Comparison of ENCODE assay signal across 16 cellular contexts in genomic region chr6:143064996-143065683, GRCh38. TPM values are rescaled to one million over a fixed set of nuclear protein-coding genes. Genes with fewer than 3 reads are reported as not detected.
DNase-seq lines count a peak whose midpoint lies in the region; ATAC-seq and TF ChIP-seq lines count a peak whose summit lies in the region.
"Had no signal": no experiment of that assay in that cellular context is flagged by ENCODE, and none has a peak within 500 bp of the region (broad histone marks: within the 10 kb centered on the region; RNA-seq: fewer than 3 reads in every experiment).

No MANE protein-coding gene starts in this region.

- no peaks in the 10 kb centered on the region for H3K9me2 ChIP-seq in PC-3 (replicated peaks; ENCODE audit: low read length)

- no peak overlapping the region for H2AFZ ChIP-seq in PC-3 (ENCODE audit: low read length)

- TF ChIP-seq POLR2A in breast epithelium (IDR thresholded peaks at IDR 0.05) = no peak

- no peak overlapping the region for H3K4me2 ChIP-seq in PC-3 (ENCODE audit: low read length)

- H3K4me3 Mint-ChIP-seq in MCF 10A (ENCODE audit: unreplicated experiment) = no peak overlapping the region
- no peak overlapping the region for H3K4me3 Mint-ChIP-seq in T-cell
- H3K4me3 Mint-ChIP-seq in activated T-helper 1 cell treated with anti-CD3 and anti-CD28 coated beads, Interleukin-12 subunit alpha, Interleukin-12 subunit beta, Interleukin-2, Interleukin-4 antibody, amounts not matched to agents 30 ng/mL and 10 ng/mL and 1 ng/mL, durations not matched to agents 14 hours and 24 hours and 36 hours = no peak overlapping the region
- H3K4me3 Mint-ChIP-seq: activated T-cell treated with anti-CD3 and anti-CD28 coated beads, Interleukin-2, amount 50 U/mL, for 72 hours; IgD-negative memory B cell had no signal

- H3K27ac Mint-ChIP-seq in MCF 10A (ENCODE audit: low read depth, unreplicated experiment) (peak overlapping the region; percentile 87), T-cell (no peak overlapping the region)
- no peak overlapping the region for H3K27ac Mint-ChIP-seq in activated T-helper 1 cell treated with anti-CD3 and anti-CD28 coated beads, Interleukin-12 subunit alpha, Interleukin-12 subunit beta, Interleukin-2, Interleukin-4 antibody, amounts not matched to agents 30 ng/mL and 10 ng/mL and 1 ng/mL, durations not matched to agents 14 hours and 24 hours and 36 hours
- H3K27ac Mint-ChIP-seq: activated T-cell treated with anti-CD3 and anti-CD28 coated beads, Interleukin-2, amount 50 U/mL, for 72 hours; IgD-negative memory B cell had no signal

- H3K27ac ChIP-seq in breast epithelium (no peak overlapping the region), PC-3 (ENCODE audit: low read length) (no peak overlapping the region)
- H3K27ac ChIP-seq: dorsolateral prefrontal cortex, neutrophil had no signal

- H3K9me3 ChIP-seq in breast epithelium (no peaks in the 10 kb centered on the region), PC-3 (ENCODE audit: low read length) (no peaks in the 10 kb centered on the region)
- H3K9me3 ChIP-seq: neutrophil had no signal

- no peaks in the 10 kb centered on the region for H4K20me1 ChIP-seq in PC-3 (ENCODE audit: low read length)

- H3K36me3 ChIP-seq in breast epithelium (no peaks in the 10 kb centered on the region), PC-3 (ENCODE audit: low read depth, low read length) (no peaks in the 10 kb centered on the region)
- H3K36me3 ChIP-seq: neutrophil had no signal

- H3K36me3 Mint-ChIP-seq in MCF 10A (ENCODE audit: insufficient read depth, unreplicated experiment) = no peaks in the 10 kb centered on the region
- H3K36me3 Mint-ChIP-seq in T-cell = no peaks in the 10 kb centered on the region
- no peaks in the 10 kb centered on the region for H3K36me3 Mint-ChIP-seq in activated T-helper 1 cell treated with anti-CD3 and anti-CD28 coated beads, Interleukin-12 subunit alpha, Interleukin-12 subunit beta, Interleukin-2, Interleukin-4 antibody, amounts not matched to agents 30 ng/mL and 10 ng/mL and 1 ng/mL, durations not matched to agents 14 hours and 24 hours and 36 hours (ENCODE audit: low read depth)
- H3K36me3 Mint-ChIP-seq: IgD-negative memory B cell had no signal

- POLR2A ChIA-PET in MCF 10A (lab: Yijun Ruan, JAX) = interaction anchor here (0.6 to 9.2 kb wide), 6 partner anchors 80 to 332 kb away, joined by 3 to 132 read pairs (median 4); no protein-coding TSS in a partner anchor
- POLR2A ChIA-PET in PC-3 (lab: Charles Lee; ENCODE audit: unreplicated experiment) = no interaction called here
- POLR2A ChIA-PET in T-cell (lab: Charles Lee) = interaction anchor here in 1 of 2 donors (0.6 kb wide), 1 partner anchor 220 kb away, joined by 4 read pairs; no protein-coding TSS in a partner anchor

- peaks cover 8% of the 10 kb centered on the region for H3K9me3 Mint-ChIP-seq in MCF 10A (ENCODE audit: unreplicated experiment)
- no peaks in the 10 kb centered on the region for H3K9me3 Mint-ChIP-seq in T-cell
- H3K9me3 Mint-ChIP-seq in activated T-helper 1 cell treated with anti-CD3 and anti-CD28 coated beads, Interleukin-12 subunit alpha, Interleukin-12 subunit beta, Interleukin-2, Interleukin-4 antibody, amounts not matched to agents 30 ng/mL and 10 ng/mL and 1 ng/mL, durations not matched to agents 14 hours and 24 hours and 36 hours = no peaks in the 10 kb centered on the region
- H3K9me3 Mint-ChIP-seq: activated T-cell treated with anti-CD3 and anti-CD28 coated beads, Interleukin-2, amount 50 U/mL, for 72 hours; IgD-negative memory B cell had no signal

- H3K9ac ChIP-seq in PC-3 (ENCODE audit: low read length) = no peak overlapping the region

- H3K4me3 ChIP-seq in breast epithelium (no peak overlapping the region), PC-3 (ENCODE audit: low read length) (no peak overlapping the region), epithelial cell of esophagus (ENCODE audit: low read length) (no peak overlapping the region)
- H3K4me3 ChIP-seq: dorsolateral prefrontal cortex had no signal

- no peak for ATAC-seq in PC-3
- ATAC-seq in T-cell (replicated peaks in 1 of 4) = no peak
- no peak for ATAC-seq in GM21717 (IDR thresholded peaks at IDR 0.05; ENCODE audit: unreplicated experiment)
- ATAC-seq: activated T-cell treated with anti-CD3 and anti-CD28 coated beads, Interleukin-2, amount 50 U/mL, for 72 hours had no signal

- peaks cover 27% of the 10 kb centered on the region for H3K79me2 ChIP-seq in PC-3 (ENCODE audit: low read length)

- DNase-seq in MCF 10A (ENCODE audit: unreplicated experiment) (peak; percentile 31), breast epithelium (ENCODE audit: low spot score in 2 of 2) (no peak), PC-3 (peak; percentile 14), epithelial cell of esophagus (ENCODE audit: low read depth) (peak; percentile 42), T-cell (no peak), cortex of kidney (lab: John Stamatoyannopoulos, UW) (no peak)
- no peak for DNase-seq in activated T-helper 1 cell treated with anti-CD3 and anti-CD28 coated beads, Interleukin-12 subunit alpha, Interleukin-12 subunit beta, Interleukin-2, Interleukin-4 antibody, amounts not matched to agents 30 ng/mL and 10 ng/mL and 1 ng/mL, durations not matched to agents 14 hours and 24 hours and 36 hours (ENCODE audit: low spot score)
- DNase-seq: activated CD4-positive, alpha-beta T cell treated with anti-CD3 and anti-CD28 coated beads, Interleukin-2, amount 50 U/mL, for 1 hour; activated T-cell treated with anti-CD3 and anti-CD28 coated beads, Interleukin-2, amount 50 U/mL, for 72 hours; dorsolateral prefrontal cortex; NCI-H2081; stimulated activated CD4-positive, alpha-beta T cell treated with anti-CD3 and anti-CD28 coated beads, Interleukin-12 subunit alpha, Interleukin-12 subunit beta, amount 100 ng/mL, for 4 hours; substantia nigra had no signal

- H3K4me1 ChIP-seq in breast epithelium (peaks cover 0 to 6% of the 10 kb centered on the region in 2 donors), PC-3 (ENCODE audit: insufficient read depth, low read length) (peaks cover 12% of the 10 kb centered on the region)

- peaks cover 31% of the 10 kb centered on the region for H3K4me1 Mint-ChIP-seq in MCF 10A (ENCODE audit: insufficient read depth, unreplicated experiment)
- H3K4me1 Mint-ChIP-seq in T-cell = peaks cover 15 to 19% (median 16%) of the 10 kb centered on the region in 3 donors
- peaks cover 13% of the 10 kb centered on the region for H3K4me1 Mint-ChIP-seq in activated T-helper 1 cell treated with anti-CD3 and anti-CD28 coated beads, Interleukin-12 subunit alpha, Interleukin-12 subunit beta, Interleukin-2, Interleukin-4 antibody, amounts not matched to agents 30 ng/mL and 10 ng/mL and 1 ng/mL, durations not matched to agents 14 hours and 24 hours and 36 hours (ENCODE audit: low read depth)

- H3K27me3 Mint-ChIP-seq in MCF 10A (ENCODE audit: insufficient read depth, unreplicated experiment) (no peaks in the 10 kb centered on the region), T-cell (no peaks in the 10 kb centered on the region)
- no peaks in the 10 kb centered on the region for H3K27me3 Mint-ChIP-seq in activated T-helper 1 cell treated with anti-CD3 and anti-CD28 coated beads, Interleukin-12 subunit alpha, Interleukin-12 subunit beta, Interleukin-2, Interleukin-4 antibody, amounts not matched to agents 30 ng/mL and 10 ng/mL and 1 ng/mL, durations not matched to agents 14 hours and 24 hours and 36 hours (ENCODE audit: insufficient read depth)
- H3K27me3 Mint-ChIP-seq: IgD-negative memory B cell had no signal

- BruUV-seq in MCF 10A (replicated peaks; lab: Mats Ljungman, UMichigan) (no TSS peak), PC-3 (replicated peaks; lab: Mats Ljungman, UMichigan) (no TSS peak)

- no peak for TF ChIP-seq CTCF in MCF 10A (IDR thresholded peaks at IDR 0.05; ENCODE audit: unreplicated experiment)
- TF ChIP-seq CTCF in breast epithelium (IDR thresholded peaks at IDR 0.05) = no peak
- no peak for TF ChIP-seq CTCF in PC-3 (conservative IDR thresholded peaks at IDR 0.05; ENCODE audit: low read depth, low read length)
- TF ChIP-seq CTCF in epithelial cell of esophagus (IDR thresholded peaks at IDR 0.05; ENCODE audit: insufficient read depth, low read depth, low read length, missing control alignments) = no peak

- CTCF ChIA-PET in MCF 10A (lab: Yijun Ruan, JAX) (interaction anchor here (0.7 kb wide), 1 partner anchor 40 kb away, joined by 3 read pairs; no protein-coding TSS in a partner anchor), PC-3 (lab: Charles Lee) (no interaction called here), T-cell (lab: Charles Lee) (interaction anchor here in 1 of 2 donors (1.0 kb wide), 1 partner anchor 130 kb away, joined by 3 read pairs; no protein-coding TSS in a partner anchor)

- H3K27me3 ChIP-seq in breast epithelium (no peaks in the 10 kb centered on the region), PC-3 (ENCODE audit: low read length) (no peaks in the 10 kb centered on the region)
- H3K27me3 ChIP-seq: dorsolateral prefrontal cortex, neutrophil had no signal

- H3F3A ChIP-seq in PC-3 (ENCODE audit: low read length, unreplicated experiment) = no peaks in the 10 kb centered on the region

- intact Hi-C loops in MCF 10A (cut with micrococcal nuclease) = loop anchor here (5.0 to 10.0 kb wide), 2 partner anchors 178 to 360 kb away; no protein-coding TSS in a partner anchor
- intact Hi-C loops in breast epithelium (cut with DNase I; ENCODE audit: low total_unique reads) = no loop called here
- intact Hi-C loops in PC-3 (cut with micrococcal nuclease) = loop anchor here (10.0 kb wide), 1 partner anchor 70 kb away; no protein-coding TSS in a partner anchor
- intact Hi-C loops in activated T-helper 1 cell treated with anti-CD3 and anti-CD28 coated beads, Interleukin-12 subunit alpha, Interleukin-12 subunit beta, Interleukin-2, Interleukin-4 antibody, amounts not matched to agents 30 ng/mL and 10 ng/mL and 1 ng/mL, durations not matched to agents 14 hours and 24 hours and 36 hours (cut with micrococcal nuclease) = loop anchor here (5.0 to 10.0 kb wide), 2 partner anchors 387 to 500 kb away; partner anchors contain the start of genes ADAT2 and PEX3

RNA-seq across cellular contexts. Expression of gene AIG1, which starts 4.5 kb away (rescaled TPM):
- total RNA-seq in MCF 10A (2022) = 106 and 120 TPM in 2 replicates
- 10 to 100 TPM; 43.0 to 53.6 (median 44.2) TPM for total RNA-seq in breast epithelium
- total RNA-seq in PC-3 (2014; rRNA removed) = 22.1 and 32.7 TPM in 2 replicates
- total RNA-seq in T-cell = 10 to 100 TPM in 1 of 5 donors, 1 to 10 TPM in 4; 6.0 to 13.4 (median 7.6) TPM
- 2.1 and 2.6 TPM in 2 replicates for total RNA-seq in activated T-helper 1 cell treated with anti-CD3 and anti-CD28 coated beads, Interleukin-12 subunit alpha, Interleukin-12 subunit beta, Interleukin-2, Interleukin-4 antibody, amounts not matched to agents 30 ng/mL and 10 ng/mL and 1 ng/mL, durations not matched to agents 14 hours and 24 hours and 36 hours

Comparison
In these comparisons a context has a peak if more than half of its experiments do, and no peak if none do; other contexts are left out.
1. DNase-seq: peak in MCF 10A (single experiment), PC-3 (single experiment) and epithelial cell of esophagus (single experiment); none in breast epithelium (0 of 2), T-cell (0 of 34), activated T-helper 1 cell treated with anti-CD3 and anti-CD28 coated beads, Interleukin-12 subunit alpha, Interleukin-12 subunit beta, Interleukin-2, Interleukin-4 antibody, amounts not matched to agents 30 ng/mL and 10 ng/mL and 1 ng/mL, durations not matched to agents 14 hours and 24 hours and 36 hours (single experiment) and cortex of kidney (single experiment).